16 cellular contexts compared by ENCODE assay signal in genomic region chr22:26464312-26464711, GRCh38. TPM values are rescaled to one million over a fixed set of nuclear protein-coding genes. Genes with fewer than 3 reads are reported as not detected.
DNase-seq lines count a peak whose midpoint lies in the region; ATAC-seq, FAIRE-seq and TF ChIP-seq lines count a peak whose summit lies in the region.
"Had no signal": no experiment of that assay in that cellular context is flagged by ENCODE, and none has a peak within 500 bp of the region (broad histone marks: within the 10 kb centered on the region; RNA-seq: fewer than 3 reads in every experiment).

No MANE protein-coding gene starts in this region.

- no peak overlapping the region for H3K4me3 Mint-ChIP-seq in stimulated activated effector memory CD8-positive, alpha-beta T cell treated with anti-CD3 and anti-CD28 coated beads, Interleukin-12 subunit alpha, Interleukin-12 subunit beta, amount 100 ng/mL, for 72 hours
- H3K4me3 Mint-ChIP-seq: CD4-positive, alpha-beta T cell had no signal

- H3K4me3 ChIP-seq in bronchial epithelial cell (ENCODE audit: low read depth, low read length) (no peak overlapping the region), heart left ventricle (no peak overlapping the region)
- H3K4me3 ChIP-seq: coronary artery had no signal

- 53 to 70% (median 65%) methylated on average over 6 to 7 of the region's 7 CpGs for WGBS in heart left ventricle, 4 donors

- H3K36me3 ChIP-seq in bronchial epithelial cell (ENCODE audit: control insufficient read depth, insufficient read depth, low read length) (peaks cover 26% of the 10 kb centered on the region), heart left ventricle (peaks cover 0 to 98% (median 88%) of the 10 kb centered on the region in 9 donors)

- no peak for TF ChIP-seq POLR2A in heart left ventricle (IDR thresholded peaks at IDR 0.05)

- H3K27ac Mint-ChIP-seq in stimulated activated effector memory CD8-positive, alpha-beta T cell treated with anti-CD3 and anti-CD28 coated beads, Interleukin-12 subunit alpha, Interleukin-12 subunit beta, amount 100 ng/mL, for 72 hours = peak overlapping the region; percentile 40
- H3K27ac Mint-ChIP-seq: CD4-positive, alpha-beta T cell had no signal

- peak in 3 of 4 donors; percentile 16 to 53 (median 40) for ATAC-seq in heart left ventricle
- no peak for ATAC-seq in stimulated activated effector memory CD8-positive, alpha-beta T cell treated with anti-CD3 and anti-CD28 coated beads, Interleukin-12 subunit alpha, Interleukin-12 subunit beta, amount 100 ng/mL, for 72 hours
- ATAC-seq: Panc1 had no signal

- H3K9me3 ChIP-seq in heart left ventricle = no peaks in the 10 kb centered on the region

- peak; percentile 65 for DNase-seq in GM04503 (ENCODE audit: low read depth)
- DNase-seq in bronchial epithelial cell (ENCODE audit: low read depth) = peak; percentile 37
- peak in 2 of 5 donors; percentile 13 to 49 for DNase-seq in heart left ventricle
- no peak for DNase-seq in stimulated activated effector memory CD8-positive, alpha-beta T cell treated with anti-CD3 and anti-CD28 coated beads, Interleukin-12 subunit alpha, Interleukin-12 subunit beta, amount 100 ng/mL, for 72 hours (ENCODE audit: low spot score in 2 of 2)
- DNase-seq in DMS114 treated with DMSO at 0.1 percent for 48 hours (lab: John Stamatoyannopoulos, UW; ENCODE audit: unreplicated experiment) = no peak
- DNase-seq in NCI-H2196 (lab: John Stamatoyannopoulos, UW; ENCODE audit: unreplicated experiment) = no peak
- DNase-seq in NK-92 (lab: John Stamatoyannopoulos, UW; ENCODE audit: unreplicated experiment) = no peak
- DNase-seq: anterior cingulate cortex; CD4-positive, alpha-beta T cell; HCEC 1CT; mesenchymal stem cell; NCI-H748 treated with DMSO at 0.1 percent for 48 hours; SW 1271 had no signal

- H3K4me1 ChIP-seq in heart left ventricle = peaks cover 0 to 9% (median 0%) of the 10 kb centered on the region in 12 donors

- FAIRE-seq in bronchial epithelial cell (lab: Jason Lieb, UNC) = peak; percentile 32
- FAIRE-seq: G401.6 had no signal

- H3K27me3 ChIP-seq in bronchial epithelial cell (ENCODE audit: control insufficient read depth, insufficient read depth, low read length) (no peaks in the 10 kb centered on the region), heart left ventricle (no peaks in the 10 kb centered on the region)

- intact Hi-C loops in heart left ventricle (cut with DNase I) = loop anchor here in 7 of 10 donors (5.0 to 10.0 kb wide), 4 partner anchors 67 to 102 kb away; no protein-coding TSS in a partner anchor

- no peaks in the 10 kb centered on the region for H3K9me3 Mint-ChIP-seq in stimulated activated effector memory CD8-positive, alpha-beta T cell treated with anti-CD3 and anti-CD28 coated beads, Interleukin-12 subunit alpha, Interleukin-12 subunit beta, amount 100 ng/mL, for 72 hours
- H3K9me3 Mint-ChIP-seq: CD4-positive, alpha-beta T cell had no signal

- peaks cover 75% of the 10 kb centered on the region for H3K36me3 Mint-ChIP-seq in stimulated activated effector memory CD8-positive, alpha-beta T cell treated with anti-CD3 and anti-CD28 coated beads, Interleukin-12 subunit alpha, Interleukin-12 subunit beta, amount 100 ng/mL, for 72 hours

- H3K27ac ChIP-seq in heart left ventricle = no peak overlapping the region
- H3K27ac ChIP-seq: coronary artery had no signal

- H3K4me1 Mint-ChIP-seq in stimulated activated effector memory CD8-positive, alpha-beta T cell treated with anti-CD3 and anti-CD28 coated beads, Interleukin-12 subunit alpha, Interleukin-12 subunit beta, amount 100 ng/mL, for 72 hours = no peaks in the 10 kb centered on the region

- TF ChIP-seq CTCF in bronchial epithelial cell (IDR thresholded peaks at IDR 0.05; ENCODE audit: insufficient read depth, low read length, severe bottlenecking) (no peak), heart left ventricle (IDR thresholded peaks at IDR 0.05) (no peak)

RNA-seq across cellular contexts. Expression of gene HPS4, which starts 19.3 kb away (rescaled TPM):
- 28.3 and 29.5 TPM in 2 replicates for total RNA-seq in bronchial epithelial cell
- total RNA-seq in heart left ventricle = 10 to 100 TPM in 5 of 9 donors, 1 to 10 TPM in 4; 6.9 to 15.0 (median 10.3) TPM
- polyA plus RNA-seq in heart left ventricle = 1 to 10 TPM; 6.2 to 7.2 TPM

RNA-seq across cellular contexts. Expression of gene SRRD, which starts 19.4 kb away (rescaled TPM):
- total RNA-seq in bronchial epithelial cell (13.3 and 26.6 TPM in 2 replicates), heart left ventricle (10 to 100 TPM; 18.2 to 28.9 (median 23.4) TPM)
- polyA plus RNA-seq in heart left ventricle = 10 to 100 TPM; 11.3 to 24.6 TPM

RNA-seq across cellular contexts. Expression of gene ASPHD2, which starts 35.3 kb away (rescaled TPM):
- total RNA-seq in bronchial epithelial cell = 3.4 and 3.8 TPM in 2 replicates
- total RNA-seq in heart left ventricle = 1 to 10 TPM in 1 of 9 donors, under 1 TPM in 7, not detected in 1; 0.07 to 1.5 (median 0.14) TPM
- polyA plus RNA-seq in heart left ventricle = under 1 TPM in 1 of 2 donors, not detected in 1; 0.12 TPM

RNA-seq across cellular contexts. Expression of gene TFIP11, which starts 48.0 kb away (rescaled TPM):
- total RNA-seq in bronchial epithelial cell (30.9 and 36.9 TPM in 2 replicates), heart left ventricle (10 to 100 TPM; 15.1 to 28.0 (median 23.1) TPM)
- 10 to 100 TPM; 17.3 to 23.8 TPM for polyA plus RNA-seq in heart left ventricle

Comparison
In these comparisons a context has a peak if more than half of its experiments do, and no peak if none do; other contexts are left out.
1. DNase-seq: peak in GM04503 (single experiment) and bronchial epithelial cell (single experiment); none in stimulated activated effector memory CD8-positive, alpha-beta T cell treated with anti-CD3 and anti-CD28 coated beads, Interleukin-12 subunit alpha, Interleukin-12 subunit beta, amount 100 ng/mL, for 72 hours (0 of 2), DMS114 treated with DMSO at 0.1 percent for 48 hours (single experiment), NCI-H2196 (single experiment) and NK-92 (single experiment).